Comparison of ENCODE assay signal across 19 cellular contexts in genomic region chr11:75812542-75813040, GRCh38. TPM values are rescaled to one million over a fixed set of nuclear protein-coding genes. Genes with fewer than 3 reads are reported as not detected.
DNase-seq lines count a peak whose midpoint lies in the region; ATAC-seq, FAIRE-seq and TF ChIP-seq lines count a peak whose summit lies in the region.
"Had no signal": no experiment of that assay in that cellular context is flagged by ENCODE, and none has a peak within 500 bp of the region (broad histone marks: within the 10 kb centered on the region; RNA-seq: fewer than 3 reads in every experiment).

No MANE protein-coding gene starts in this region.

- CTCF ChIA-PET in WTC11 (lab: Charles Lee): interaction anchor here (0.7 to 3.6 kb wide), 4 partner anchors 9 to 648 kb away, joined by 3 to 16 read pairs (median 4); no protein-coding TSS in a partner anchor

- no peak for DNase-seq in CD4-positive, CD25-positive, alpha-beta regulatory T cell
- DNase-seq in GM12864 (ENCODE audit: low read depth): no peak
- no peak for DNase-seq in WTC11 (ENCODE audit: low spot score)
- DNase-seq in iPS-NIHi7 (ENCODE audit: extremely low spot score): peak; percentile 18
- DNase-seq in NCI-H1930 (lab: John Stamatoyannopoulos, UW): no peak
- no peak for DNase-seq in GM12891 (ENCODE audit: insufficient read length, low spot score)
- no peak for DNase-seq in prostate gland (ENCODE audit: low spot score)
- DNase-seq: activated CD4-positive, alpha-beta T cell treated with anti-CD3 and anti-CD28 coated beads for 48 hours; amygdala; CD4-positive, alpha-beta T cell; DMS79 treated with DMSO at 0.1 percent for 48 hours; foreskin melanocyte; HFFc6; lower lobe of right lung; naive B cell; NCI-H1436; stimulated activated CD4-positive, alpha-beta T cell treated with anti-CD3 and anti-CD28 coated beads, Interleukin-1b, Interleukin-23, amount 100 ng/mL, for 48 hours had no signal

- peak overlapping the region in 2 of 3 donors; percentile 31 to 76 for H3K27ac Mint-ChIP-seq in CD4-positive, CD25-positive, alpha-beta regulatory T cell
- peak overlapping the region; percentile 86 for H3K27ac Mint-ChIP-seq in WTC11

- H3K36me3 ChIP-seq in CD4-positive, CD25-positive, alpha-beta regulatory T cell (ENCODE audit: control insufficient read depth, insufficient read depth, low read length): no peaks in the 10 kb centered on the region
- H3K36me3 ChIP-seq in prostate gland: no peaks in the 10 kb centered on the region
- H3K36me3 ChIP-seq: lower lobe of right lung, Peyer's patch had no signal

- TF ChIP-seq CTCF in GM12864 (IDR thresholded peaks at IDR 0.05; ENCODE audit: low read depth, low read length, missing control alignments) (no peak), WTC11 (IDR thresholded peaks at IDR 0.05) (no peak), prostate gland (IDR thresholded peaks at IDR 0.05) (no peak)

- no peak for ATAC-seq in CD4-positive, CD25-positive, alpha-beta regulatory T cell (ENCODE audit: low read depth in 2 of 2)
- peak; percentile 21 for ATAC-seq in WTC11
- no peak for ATAC-seq in HG03521 (IDR thresholded peaks at IDR 0.05; ENCODE audit: unreplicated experiment)
- ATAC-seq: lower lobe of right lung had no signal

- H3K36me3 Mint-ChIP-seq in CD4-positive, CD25-positive, alpha-beta regulatory T cell: no peaks in the 10 kb centered on the region
- H3K36me3 Mint-ChIP-seq in WTC11: no peaks in the 10 kb centered on the region
- H3K36me3 Mint-ChIP-seq: naive B cell had no signal

- peaks cover 2% of the 10 kb centered on the region for H3K27me3 ChIP-seq in CD4-positive, CD25-positive, alpha-beta regulatory T cell (ENCODE audit: control insufficient read depth, insufficient read depth, low read length)
- H3K27me3 ChIP-seq in prostate gland (replicated peaks; ENCODE audit: insufficient read depth): no peaks in the 10 kb centered on the region
- H3K27me3 ChIP-seq: Peyer's patch had no signal

- H3K27me3 Mint-ChIP-seq in CD4-positive, CD25-positive, alpha-beta regulatory T cell: peaks cover 11% of the 10 kb centered on the region
- peaks cover 3% of the 10 kb centered on the region for H3K27me3 Mint-ChIP-seq in WTC11 (ENCODE audit: low read depth)
- H3K27me3 Mint-ChIP-seq: CD4-positive, alpha-beta T cell; naive B cell had no signal

- no peak overlapping the region for H3K4me3 Mint-ChIP-seq in CD4-positive, CD25-positive, alpha-beta regulatory T cell
- no peak overlapping the region for H3K4me3 Mint-ChIP-seq in WTC11
- H3K4me3 Mint-ChIP-seq: HFFc6 had no signal

- TF ChIP-seq POLR2A in GM12891 (IDR thresholded peaks at IDR 0.05; ENCODE audit: low read depth, low read length) (no peak), prostate gland (IDR thresholded peaks at IDR 0.05) (no peak)

- 89% methylated on average over 2 of the region's 2 CpGs for WGBS in prostate gland

- FAIRE-seq in GM12891 (lab: Jason Lieb, UNC): no peak

- H3K4me3 ChIP-seq in CD4-positive, CD25-positive, alpha-beta regulatory T cell (ENCODE audit: low read depth, low read length): no peak overlapping the region
- H3K4me3 ChIP-seq in GM12864 (ENCODE audit: low read depth, low read length) (peak overlapping the region; percentile 42), prostate gland (no peak overlapping the region)
- H3K4me3 ChIP-seq: lower lobe of right lung, Peyer's patch had no signal

- intact Hi-C loops in prostate gland (cut with DNase I): loop anchor here (5.0 kb wide), 1 partner anchor 250 kb away; the partner anchor contains the start of gene SERPINH1

- no peaks in the 10 kb centered on the region for H3K9me3 Mint-ChIP-seq in CD4-positive, CD25-positive, alpha-beta regulatory T cell
- H3K9me3 Mint-ChIP-seq in WTC11: no peaks in the 10 kb centered on the region
- H3K9me3 Mint-ChIP-seq: CD4-positive, alpha-beta T cell; HFFc6 had no signal

- H3K27ac ChIP-seq in CD4-positive, CD25-positive, alpha-beta regulatory T cell (ENCODE audit: insufficient read depth, low read length, poor library complexity, severe bottlenecking): no peak overlapping the region
- no peak overlapping the region for H3K27ac ChIP-seq in prostate gland
- H3K27ac ChIP-seq: Peyer's patch had no signal

- no peaks in the 10 kb centered on the region for H3K9me3 ChIP-seq in CD4-positive, CD25-positive, alpha-beta regulatory T cell (ENCODE audit: control insufficient read depth in 2 of 2, low read length in 2 of 2)
- no peaks in the 10 kb centered on the region for H3K9me3 ChIP-seq in prostate gland
- H3K9me3 ChIP-seq: lower lobe of right lung, Peyer's patch had no signal

- POLR2A ChIA-PET in WTC11 (lab: Charles Lee): no interaction called here

- peaks cover 0 to 18% (median 9%) of the 10 kb centered on the region in 4 donors for H3K4me1 Mint-ChIP-seq in CD4-positive, CD25-positive, alpha-beta regulatory T cell
- H3K4me1 Mint-ChIP-seq in WTC11: peaks cover 19% of the 10 kb centered on the region

- peaks cover 28% of the 10 kb centered on the region for H3K4me1 ChIP-seq in CD4-positive, CD25-positive, alpha-beta regulatory T cell (ENCODE audit: control insufficient read depth, insufficient read depth, low read length, poor library complexity, severe bottlenecking)
- H3K4me1 ChIP-seq in prostate gland (replicated peaks): peaks cover 10% of the 10 kb centered on the region

TF ChIP-seq in WTC11, 78 proteins besides CTCF, POLR2A, EP300 and RAD21:
- TF ChIP-seq GTF2I (CRISPR knock-in tag; conservative IDR thresholded peaks at IDR 0.05) (no peak), ZBTB43 (CRISPR knock-in tag; IDR thresholded peaks at IDR 0.05) (no peak), KAT7 (CRISPR knock-in tag; IDR thresholded peaks at IDR 0.05; ENCODE audit: borderline replicate concordance) (no peak), PRRX2 (CRISPR knock-in tag; IDR thresholded peaks at IDR 0.05) (no peak), ESRRA (CRISPR knock-in tag; IDR thresholded peaks at IDR 0.05; ENCODE audit: borderline replicate concordance) (no peak), E2F1 (CRISPR knock-in tag; IDR thresholded peaks at IDR 0.05) (no peak), RORB (CRISPR knock-in tag; IDR thresholded peaks at IDR 0.05) (no peak)
TF ChIP-seq in WTC11: peak in this region for 0.

TF ChIP-seq in GM12891, 5 proteins besides CTCF, POLR2A, EP300 and RAD21:
- TF ChIP-seq POLR2AphosphoS5 (IDR thresholded peaks at IDR 0.05; ENCODE audit: low read depth, low read length) (no peak), SPI1 (IDR thresholded peaks at IDR 0.05; ENCODE audit: low read depth, low read length) (no peak), TAF1 (IDR thresholded peaks at IDR 0.05; ENCODE audit: low read depth, low read length) (no peak), PAX5 (IDR thresholded peaks at IDR 0.05; ENCODE audit: insufficient read depth, low read length, severe bottlenecking) (no peak), POU2F2 (IDR thresholded peaks at IDR 0.05; ENCODE audit: low read depth, low read length) (no peak)

RNA-seq across cellular contexts. Expression of gene UVRAG, which starts 2.4 kb away (rescaled TPM):
- 37.2 TPM for total RNA-seq in CD4-positive, CD25-positive, alpha-beta regulatory T cell
- polyA plus RNA-seq in CD4-positive, CD25-positive, alpha-beta regulatory T cell: 10 to 100 TPM; 13.7 to 21.5 (median 15.9) TPM
- total RNA-seq in WTC11 (2021) (10.9 to 14.5 TPM (median 12.3 TPM) in 3 replicates), prostate gland (10 to 100 TPM; 13.9 to 25.2 TPM)
- polyA plus RNA-seq in GM12891 (2012; ENCODE audit: low read depth, missing spikeins): 26.7 TPM

RNA-seq across cellular contexts. Expression of gene DGAT2, which starts 44.0 kb away (rescaled TPM):
- 0.42 TPM for total RNA-seq in CD4-positive, CD25-positive, alpha-beta regulatory T cell
- polyA plus RNA-seq in CD4-positive, CD25-positive, alpha-beta regulatory T cell: under 1 TPM in 2 of 4 donors, not detected in 2; 0.17 to 0.47 TPM
- total RNA-seq in WTC11 (2021) (1.6 to 3.3 TPM (median 2.8 TPM) in 3 replicates), prostate gland (10 to 100 TPM in 1 of 2 donors, 1 to 10 TPM in 1; 5.6 to 24.6 TPM)
- 4.6 TPM for polyA plus RNA-seq in GM12891 (2012; ENCODE audit: low read depth, missing spikeins)
